8 cellular contexts compared by ENCODE assay signal in genomic region chrX:118115948-118116307, GRCh38. TPM values are rescaled to one million over a fixed set of nuclear protein-coding genes. Genes with fewer than 3 reads are reported as not detected.
DNase-seq lines count a peak whose midpoint lies in the region; ATAC-seq and TF ChIP-seq lines count a peak whose summit lies in the region.

No MANE protein-coding gene starts in this region.

- TF ChIP-seq CTCF in AG04449 (IDR thresholded peaks at IDR 0.05; ENCODE audit: insufficient read depth, low read length, missing control alignments) (no peak), coronary artery (IDR thresholded peaks at IDR 0.05) (no peak), mucosa of descending colon (IDR thresholded peaks at IDR 0.05) (no peak)

- H3K27me3 ChIP-seq in HUES64 (ENCODE audit: insufficient read depth, low read length), result peaks cover 17% of the 10 kb centered on the region

- H3K9me3 ChIP-seq in HUES64 (ENCODE audit: insufficient read depth, low read depth, low read length) (no peaks in the 10 kb centered on the region), mucosa of descending colon (no peaks in the 10 kb centered on the region)

- H3K4me3 ChIP-seq in AG04449 (ENCODE audit: low read depth, low read length), result peak overlapping the region; percentile 33; the same call in 1 of the 2 replicates
- peak overlapping the region; percentile 85 for H3K4me3 ChIP-seq in HUES64 (ENCODE audit: low read length)
- peak overlapping the region; percentile 72 for H3K4me3 ChIP-seq in coronary artery
- H3K4me3 ChIP-seq in mucosa of descending colon, result no peak overlapping the region

- POLR2A ChIA-PET in AG04449 (lab: Yijun Ruan, JAX), result no interaction called here

- H3K27ac ChIP-seq in HUES64 (ENCODE audit: low read depth, low read length) (no peak overlapping the region), coronary artery (peak overlapping the region; percentile 68 to 82)

- ATAC-seq in mucosa of descending colon (peak; percentile 10), HG03159 (IDR thresholded peaks at IDR 0.05; ENCODE audit: unreplicated experiment) (no peak)

- WGBS in HUES64, result 3% methylated on average over 11 of the region's 11 CpGs

- intact Hi-C loops in mucosa of descending colon (cut with DNase I, micrococcal nuclease), result no loop called here

- H3K9ac ChIP-seq in HUES64 (ENCODE audit: low read depth, low read length), result peak overlapping the region; percentile 76

- H3K4me1 ChIP-seq in HUES64 (ENCODE audit: insufficient read depth, low read length) (no peaks in the 10 kb centered on the region), mucosa of descending colon (ENCODE audit: low read depth) (no peaks in the 10 kb centered on the region)

- CTCF ChIA-PET in AG04449 (lab: Yijun Ruan, JAX), result no interaction called here

- H3K36me3 ChIP-seq in HUES64 (ENCODE audit: insufficient read depth, low read length), result no peaks in the 10 kb centered on the region
- no peaks in the 10 kb centered on the region for H3K36me3 ChIP-seq in mucosa of descending colon (ENCODE audit: low read depth)

- DNase-seq in AG04449 (ENCODE audit: low read depth, low spot score) (no peak), coronary artery (ENCODE audit: low spot score) (no peak), mucosa of descending colon (no peak), mucosa of gallbladder (ENCODE audit: low spot score) (no peak), NCI-H1436 treated with DMSO at 0.1 percent for 48 hours (lab: John Stamatoyannopoulos, UW) (no peak), SKM-1 (lab: John Stamatoyannopoulos, UW; ENCODE audit: unreplicated experiment) (no peak)

RNA-seq across cellular contexts. Expression of gene KLHL13, which starts 0.7 kb away (rescaled TPM):
- 8.7 TPM for polyA plus RNA-seq in HUES64 (2013, experiment 1 of 2)
- polyA plus RNA-seq in HUES64 (2013, experiment 2 of 2), result 11.2 TPM
- 1 to 10 TPM; 1.6 to 8.4 (median 5.1) TPM for total RNA-seq in mucosa of descending colon
- 22.6 TPM for total RNA-seq in mucosa of gallbladder
